In the genomic region with DNA sequence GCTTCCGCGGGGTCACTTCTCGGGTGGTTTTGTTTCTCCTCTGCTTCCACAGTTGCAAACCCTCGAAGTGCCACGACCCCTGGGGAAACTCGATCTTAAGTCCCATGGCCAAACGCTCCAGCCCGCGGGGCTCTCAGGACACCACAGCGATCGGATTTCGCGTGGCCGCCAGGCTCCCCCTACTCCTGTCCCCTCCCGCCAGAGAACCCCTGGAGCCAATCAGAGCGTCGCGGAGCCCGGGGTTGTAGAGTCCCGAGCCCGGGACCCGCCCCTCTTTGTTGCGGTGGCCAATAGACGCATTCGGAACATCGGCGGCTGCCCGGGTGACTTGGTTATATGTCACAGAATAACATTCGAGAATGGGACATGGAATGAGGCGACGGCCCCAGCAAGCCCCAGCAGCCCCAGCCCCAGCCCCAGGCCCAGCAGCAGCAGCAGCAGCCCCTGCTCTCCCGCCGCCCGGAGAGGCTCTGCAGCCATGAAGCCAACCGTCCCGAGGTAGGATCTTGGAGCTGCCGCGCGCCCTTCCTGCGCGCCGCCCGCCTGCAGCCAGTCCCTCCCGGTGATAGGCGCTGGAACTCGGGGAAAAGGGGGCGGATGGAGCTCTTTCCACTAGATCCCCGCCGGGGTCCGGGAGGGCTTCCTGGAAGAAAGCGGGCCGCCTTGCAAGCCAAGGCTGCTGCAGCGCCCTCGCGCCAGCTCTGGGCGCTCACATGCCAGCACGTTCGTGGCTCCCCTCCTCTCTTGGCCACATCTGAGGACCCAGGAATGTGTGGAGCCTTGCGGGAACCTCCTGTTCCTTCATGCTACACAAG, we compare ENCODE assay signal across 1 cellular context.
TF ChIP-seq lines count a peak whose summit lies in the region.

A gene (plus strand): TSS at position 299 of the 815 bp plus-strand sequence. CDS start 1,002 bp downstream, outside the sequence.

TF ChIP-seq in WTC11, 78 proteins besides CTCF, POLR2A, EP300 and RAD21 (continued from another document and continues in another):
- TF ChIP-seq, protein P1, sequence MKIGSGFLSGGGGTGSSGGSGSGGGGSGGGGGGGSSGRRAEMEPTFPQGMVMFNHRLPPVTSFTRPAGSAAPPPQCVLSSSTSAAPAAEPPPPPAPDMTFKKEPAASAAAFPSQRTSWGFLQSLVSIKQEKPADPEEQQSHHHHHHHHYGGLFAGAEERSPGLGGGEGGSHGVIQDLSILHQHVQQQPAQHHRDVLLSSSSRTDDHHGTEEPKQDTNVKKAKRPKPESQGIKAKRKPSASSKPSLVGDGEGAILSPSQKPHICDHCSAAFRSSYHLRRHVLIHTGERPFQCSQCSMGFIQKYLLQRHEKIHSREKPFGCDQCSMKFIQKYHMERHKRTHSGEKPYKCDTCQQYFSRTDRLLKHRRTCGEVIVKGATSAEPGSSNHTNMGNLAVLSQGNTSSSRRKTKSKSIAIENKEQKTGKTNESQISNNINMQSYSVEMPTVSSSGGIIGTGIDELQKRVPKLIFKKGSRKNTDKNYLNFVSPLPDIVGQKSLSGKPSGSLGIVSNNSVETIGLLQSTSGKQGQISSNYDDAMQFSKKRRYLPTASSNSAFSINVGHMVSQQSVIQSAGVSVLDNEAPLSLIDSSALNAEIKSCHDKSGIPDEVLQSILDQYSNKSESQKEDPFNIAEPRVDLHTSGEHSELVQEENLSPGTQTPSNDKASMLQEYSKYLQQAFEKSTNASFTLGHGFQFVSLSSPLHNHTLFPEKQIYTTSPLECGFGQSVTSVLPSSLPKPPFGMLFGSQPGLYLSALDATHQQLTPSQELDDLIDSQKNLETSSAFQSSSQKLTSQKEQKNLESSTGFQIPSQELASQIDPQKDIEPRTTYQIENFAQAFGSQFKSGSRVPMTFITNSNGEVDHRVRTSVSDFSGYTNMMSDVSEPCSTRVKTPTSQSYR (CRISPR knock-in tag; IDR thresholded peaks at IDR 0.05) = no peak
- TF ChIP-seq ZNF232 (CRISPR knock-in tag; IDR thresholded peaks at IDR 0.05) = 0 out of 2 replicates have a peak, but pooled peaks have one; percentile 24
- TF ChIP-seq, protein P2, sequence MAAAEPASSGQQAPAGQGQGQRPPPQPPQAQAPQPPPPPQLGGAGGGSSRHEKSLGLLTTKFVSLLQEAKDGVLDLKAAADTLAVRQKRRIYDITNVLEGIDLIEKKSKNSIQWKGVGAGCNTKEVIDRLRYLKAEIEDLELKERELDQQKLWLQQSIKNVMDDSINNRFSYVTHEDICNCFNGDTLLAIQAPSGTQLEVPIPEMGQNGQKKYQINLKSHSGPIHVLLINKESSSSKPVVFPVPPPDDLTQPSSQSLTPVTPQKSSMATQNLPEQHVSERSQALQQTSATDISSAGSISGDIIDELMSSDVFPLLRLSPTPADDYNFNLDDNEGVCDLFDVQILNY (CRISPR knock-in tag; IDR thresholded peaks at IDR 0.05) = no peak
- no peak for TF ChIP-seq CREM (CRISPR knock-in tag; IDR thresholded peaks at IDR 0.05)
- no peak for TF ChIP-seq JAZF1 (CRISPR knock-in tag; IDR thresholded peaks at IDR 0.05)
- no peak for TF ChIP-seq PRRX2 (CRISPR knock-in tag; IDR thresholded peaks at IDR 0.05)
- TF ChIP-seq, protein P3, sequence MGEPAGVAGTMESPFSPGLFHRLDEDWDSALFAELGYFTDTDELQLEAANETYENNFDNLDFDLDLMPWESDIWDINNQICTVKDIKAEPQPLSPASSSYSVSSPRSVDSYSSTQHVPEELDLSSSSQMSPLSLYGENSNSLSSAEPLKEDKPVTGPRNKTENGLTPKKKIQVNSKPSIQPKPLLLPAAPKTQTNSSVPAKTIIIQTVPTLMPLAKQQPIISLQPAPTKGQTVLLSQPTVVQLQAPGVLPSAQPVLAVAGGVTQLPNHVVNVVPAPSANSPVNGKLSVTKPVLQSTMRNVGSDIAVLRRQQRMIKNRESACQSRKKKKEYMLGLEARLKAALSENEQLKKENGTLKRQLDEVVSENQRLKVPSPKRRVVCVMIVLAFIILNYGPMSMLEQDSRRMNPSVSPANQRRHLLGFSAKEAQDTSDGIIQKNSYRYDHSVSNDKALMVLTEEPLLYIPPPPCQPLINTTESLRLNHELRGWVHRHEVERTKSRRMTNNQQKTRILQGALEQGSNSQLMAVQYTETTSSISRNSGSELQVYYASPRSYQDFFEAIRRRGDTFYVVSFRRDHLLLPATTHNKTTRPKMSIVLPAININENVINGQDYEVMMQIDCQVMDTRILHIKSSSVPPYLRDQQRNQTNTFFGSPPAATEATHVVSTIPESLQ (CRISPR knock-in tag; IDR thresholded peaks at IDR 0.05) = no peak
- TF ChIP-seq, protein P4, sequence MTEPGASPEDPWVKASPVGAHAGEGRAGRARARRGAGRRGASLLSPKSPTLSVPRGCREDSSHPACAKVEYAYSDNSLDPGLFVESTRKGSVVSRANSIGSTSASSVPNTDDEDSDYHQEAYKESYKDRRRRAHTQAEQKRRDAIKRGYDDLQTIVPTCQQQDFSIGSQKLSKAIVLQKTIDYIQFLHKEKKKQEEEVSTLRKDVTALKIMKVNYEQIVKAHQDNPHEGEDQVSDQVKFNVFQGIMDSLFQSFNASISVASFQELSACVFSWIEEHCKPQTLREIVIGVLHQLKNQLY (CRISPR knock-in tag; IDR thresholded peaks at IDR 0.05) = no peak
- TF ChIP-seq, protein P5, sequence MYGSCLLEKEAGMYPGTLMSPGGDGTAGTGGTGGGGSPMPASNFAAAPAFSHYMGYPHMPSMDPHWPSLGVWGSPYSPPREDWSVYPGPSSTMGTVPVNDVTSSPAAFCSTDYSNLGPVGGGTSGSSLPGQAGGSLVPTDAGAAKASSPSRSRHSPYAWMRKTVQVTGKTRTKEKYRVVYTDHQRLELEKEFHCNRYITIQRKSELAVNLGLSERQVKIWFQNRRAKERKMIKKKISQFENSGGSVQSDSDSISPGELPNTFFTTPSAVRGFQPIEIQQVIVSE (CRISPR knock-in tag; IDR thresholded peaks at IDR 0.05; ENCODE audit: borderline replicate concordance) = no peak
- no peak for TF ChIP-seq CBFB (CRISPR knock-in tag; IDR thresholded peaks at IDR 0.05; ENCODE audit: low read depth)
- TF ChIP-seq, protein P6, sequence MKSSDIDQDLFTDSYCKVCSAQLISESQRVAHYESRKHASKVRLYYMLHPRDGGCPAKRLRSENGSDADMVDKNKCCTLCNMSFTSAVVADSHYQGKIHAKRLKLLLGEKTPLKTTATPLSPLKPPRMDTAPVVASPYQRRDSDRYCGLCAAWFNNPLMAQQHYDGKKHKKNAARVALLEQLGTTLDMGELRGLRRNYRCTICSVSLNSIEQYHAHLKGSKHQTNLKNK (CRISPR knock-in tag; IDR thresholded peaks at IDR 0.05) = no peak
- TF ChIP-seq, protein P7, sequence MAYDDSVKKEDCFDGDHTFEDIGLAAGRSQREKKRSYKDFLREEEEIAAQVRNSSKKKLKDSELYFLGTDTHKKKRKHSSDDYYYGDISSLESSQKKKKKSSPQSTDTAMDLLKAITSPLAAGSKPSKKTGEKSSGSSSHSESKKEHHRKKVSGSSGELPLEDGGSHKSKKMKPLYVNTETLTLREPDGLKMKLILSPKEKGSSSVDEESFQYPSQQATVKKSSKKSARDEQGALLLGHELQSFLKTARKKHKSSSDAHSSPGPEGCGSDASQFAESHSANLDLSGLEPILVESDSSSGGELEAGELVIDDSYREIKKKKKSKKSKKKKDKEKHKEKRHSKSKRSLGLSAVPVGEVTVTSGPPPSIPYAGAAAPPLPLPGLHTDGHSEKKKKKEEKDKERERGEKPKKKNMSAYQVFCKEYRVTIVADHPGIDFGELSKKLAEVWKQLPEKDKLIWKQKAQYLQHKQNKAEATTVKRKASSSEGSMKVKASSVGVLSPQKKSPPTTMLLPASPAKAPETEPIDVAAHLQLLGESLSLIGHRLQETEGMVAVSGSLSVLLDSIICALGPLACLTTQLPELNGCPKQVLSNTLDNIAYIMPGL (CRISPR knock-in tag; IDR thresholded peaks at IDR 0.05) = 0 out of 2 replicates have a peak, but pooled peaks have one; percentile 37
- TF ChIP-seq, protein P8, sequence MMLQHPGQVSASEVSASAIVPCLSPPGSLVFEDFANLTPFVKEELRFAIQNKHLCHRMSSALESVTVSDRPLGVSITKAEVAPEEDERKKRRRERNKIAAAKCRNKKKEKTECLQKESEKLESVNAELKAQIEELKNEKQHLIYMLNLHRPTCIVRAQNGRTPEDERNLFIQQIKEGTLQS (CRISPR knock-in tag; conservative IDR thresholded peaks at IDR 0.05) = no peak
- TF ChIP-seq ETV6 (CRISPR knock-in tag; IDR thresholded peaks at IDR 0.05) = peak; percentile 93
- peak; percentile 8; the same call in 1 of the 2 replicates for TF ChIP-seq FOXK1 (CRISPR knock-in tag; IDR thresholded peaks at IDR 0.05)
- TF ChIP-seq, protein P9, sequence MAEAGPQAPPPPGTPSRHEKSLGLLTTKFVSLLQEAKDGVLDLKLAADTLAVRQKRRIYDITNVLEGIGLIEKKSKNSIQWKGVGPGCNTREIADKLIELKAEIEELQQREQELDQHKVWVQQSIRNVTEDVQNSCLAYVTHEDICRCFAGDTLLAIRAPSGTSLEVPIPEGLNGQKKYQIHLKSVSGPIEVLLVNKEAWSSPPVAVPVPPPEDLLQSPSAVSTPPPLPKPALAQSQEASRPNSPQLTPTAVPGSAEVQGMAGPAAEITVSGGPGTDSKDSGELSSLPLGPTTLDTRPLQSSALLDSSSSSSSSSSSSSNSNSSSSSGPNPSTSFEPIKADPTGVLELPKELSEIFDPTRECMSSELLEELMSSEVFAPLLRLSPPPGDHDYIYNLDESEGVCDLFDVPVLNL (CRISPR knock-in tag; IDR thresholded peaks at IDR 0.05; ENCODE audit: borderline replicate concordance, low read depth) = no peak
- TF ChIP-seq NFATC4 (CRISPR knock-in tag; IDR thresholded peaks at IDR 0.05) = no peak
- TF ChIP-seq, protein P10, sequence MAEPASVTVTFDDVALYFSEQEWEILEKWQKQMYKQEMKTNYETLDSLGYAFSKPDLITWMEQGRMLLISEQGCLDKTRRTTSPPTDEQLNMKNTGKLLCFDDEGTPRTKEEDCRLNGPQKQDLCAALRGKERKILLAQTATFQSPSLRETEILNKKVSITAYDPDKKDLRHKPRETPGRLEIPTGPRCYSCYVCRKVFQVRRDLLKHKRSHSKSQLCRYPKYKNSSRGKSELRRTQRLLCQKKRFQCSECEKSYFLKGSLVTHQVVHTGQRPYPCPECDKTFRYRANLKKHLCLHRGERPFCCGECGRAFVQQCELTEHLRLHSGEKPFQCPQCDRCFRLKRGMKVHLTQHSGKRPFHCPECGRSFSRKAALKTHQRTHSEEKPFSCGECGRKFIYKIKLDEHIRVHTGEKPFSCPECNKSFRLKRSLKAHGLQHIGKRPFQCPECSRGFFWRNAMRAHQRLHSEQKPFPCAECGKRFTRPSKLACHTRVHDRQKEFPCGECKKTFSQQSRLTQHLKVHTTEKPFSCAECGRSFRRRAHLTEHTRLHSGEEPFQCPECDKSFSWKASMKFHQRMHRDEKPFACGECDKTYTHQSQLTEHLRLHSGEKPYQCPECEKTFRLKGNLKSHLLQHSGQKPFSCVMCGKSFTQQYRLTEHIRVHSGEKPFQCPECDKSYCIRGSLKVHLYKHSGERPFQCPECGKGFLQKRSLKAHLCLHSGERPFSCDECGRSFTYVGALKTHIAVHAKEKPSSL (CRISPR knock-in tag; conservative IDR thresholded peaks at IDR 0.05) = no peak
- TF ChIP-seq, protein P11, sequence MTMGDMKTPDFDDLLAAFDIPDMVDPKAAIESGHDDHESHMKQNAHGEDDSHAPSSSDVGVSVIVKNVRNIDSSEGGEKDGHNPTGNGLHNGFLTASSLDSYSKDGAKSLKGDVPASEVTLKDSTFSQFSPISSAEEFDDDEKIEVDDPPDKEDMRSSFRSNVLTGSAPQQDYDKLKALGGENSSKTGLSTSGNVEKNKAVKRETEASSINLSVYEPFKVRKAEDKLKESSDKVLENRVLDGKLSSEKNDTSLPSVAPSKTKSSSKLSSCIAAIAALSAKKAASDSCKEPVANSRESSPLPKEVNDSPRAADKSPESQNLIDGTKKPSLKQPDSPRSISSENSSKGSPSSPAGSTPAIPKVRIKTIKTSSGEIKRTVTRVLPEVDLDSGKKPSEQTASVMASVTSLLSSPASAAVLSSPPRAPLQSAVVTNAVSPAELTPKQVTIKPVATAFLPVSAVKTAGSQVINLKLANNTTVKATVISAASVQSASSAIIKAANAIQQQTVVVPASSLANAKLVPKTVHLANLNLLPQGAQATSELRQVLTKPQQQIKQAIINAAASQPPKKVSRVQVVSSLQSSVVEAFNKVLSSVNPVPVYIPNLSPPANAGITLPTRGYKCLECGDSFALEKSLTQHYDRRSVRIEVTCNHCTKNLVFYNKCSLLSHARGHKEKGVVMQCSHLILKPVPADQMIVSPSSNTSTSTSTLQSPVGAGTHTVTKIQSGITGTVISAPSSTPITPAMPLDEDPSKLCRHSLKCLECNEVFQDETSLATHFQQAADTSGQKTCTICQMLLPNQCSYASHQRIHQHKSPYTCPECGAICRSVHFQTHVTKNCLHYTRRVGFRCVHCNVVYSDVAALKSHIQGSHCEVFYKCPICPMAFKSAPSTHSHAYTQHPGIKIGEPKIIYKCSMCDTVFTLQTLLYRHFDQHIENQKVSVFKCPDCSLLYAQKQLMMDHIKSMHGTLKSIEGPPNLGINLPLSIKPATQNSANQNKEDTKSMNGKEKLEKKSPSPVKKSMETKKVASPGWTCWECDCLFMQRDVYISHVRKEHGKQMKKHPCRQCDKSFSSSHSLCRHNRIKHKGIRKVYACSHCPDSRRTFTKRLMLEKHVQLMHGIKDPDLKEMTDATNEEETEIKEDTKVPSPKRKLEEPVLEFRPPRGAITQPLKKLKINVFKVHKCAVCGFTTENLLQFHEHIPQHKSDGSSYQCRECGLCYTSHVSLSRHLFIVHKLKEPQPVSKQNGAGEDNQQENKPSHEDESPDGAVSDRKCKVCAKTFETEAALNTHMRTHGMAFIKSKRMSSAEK (CRISPR knock-in tag; IDR thresholded peaks at IDR 0.05; ENCODE audit: borderline replicate concordance) = no peak
- TF ChIP-seq TP53 (CRISPR knock-in tag; IDR thresholded peaks at IDR 0.05) = peak; percentile 48; the same call in 1 of the 2 replicates
- no peak for TF ChIP-seq GRHL2 (CRISPR knock-in tag; IDR thresholded peaks at IDR 0.05; ENCODE audit: insufficient replicate concordance, severe bottlenecking)
- no peak for TF ChIP-seq NR2C2 (CRISPR knock-in tag; IDR thresholded peaks at IDR 0.05)
- TF ChIP-seq, protein P12, sequence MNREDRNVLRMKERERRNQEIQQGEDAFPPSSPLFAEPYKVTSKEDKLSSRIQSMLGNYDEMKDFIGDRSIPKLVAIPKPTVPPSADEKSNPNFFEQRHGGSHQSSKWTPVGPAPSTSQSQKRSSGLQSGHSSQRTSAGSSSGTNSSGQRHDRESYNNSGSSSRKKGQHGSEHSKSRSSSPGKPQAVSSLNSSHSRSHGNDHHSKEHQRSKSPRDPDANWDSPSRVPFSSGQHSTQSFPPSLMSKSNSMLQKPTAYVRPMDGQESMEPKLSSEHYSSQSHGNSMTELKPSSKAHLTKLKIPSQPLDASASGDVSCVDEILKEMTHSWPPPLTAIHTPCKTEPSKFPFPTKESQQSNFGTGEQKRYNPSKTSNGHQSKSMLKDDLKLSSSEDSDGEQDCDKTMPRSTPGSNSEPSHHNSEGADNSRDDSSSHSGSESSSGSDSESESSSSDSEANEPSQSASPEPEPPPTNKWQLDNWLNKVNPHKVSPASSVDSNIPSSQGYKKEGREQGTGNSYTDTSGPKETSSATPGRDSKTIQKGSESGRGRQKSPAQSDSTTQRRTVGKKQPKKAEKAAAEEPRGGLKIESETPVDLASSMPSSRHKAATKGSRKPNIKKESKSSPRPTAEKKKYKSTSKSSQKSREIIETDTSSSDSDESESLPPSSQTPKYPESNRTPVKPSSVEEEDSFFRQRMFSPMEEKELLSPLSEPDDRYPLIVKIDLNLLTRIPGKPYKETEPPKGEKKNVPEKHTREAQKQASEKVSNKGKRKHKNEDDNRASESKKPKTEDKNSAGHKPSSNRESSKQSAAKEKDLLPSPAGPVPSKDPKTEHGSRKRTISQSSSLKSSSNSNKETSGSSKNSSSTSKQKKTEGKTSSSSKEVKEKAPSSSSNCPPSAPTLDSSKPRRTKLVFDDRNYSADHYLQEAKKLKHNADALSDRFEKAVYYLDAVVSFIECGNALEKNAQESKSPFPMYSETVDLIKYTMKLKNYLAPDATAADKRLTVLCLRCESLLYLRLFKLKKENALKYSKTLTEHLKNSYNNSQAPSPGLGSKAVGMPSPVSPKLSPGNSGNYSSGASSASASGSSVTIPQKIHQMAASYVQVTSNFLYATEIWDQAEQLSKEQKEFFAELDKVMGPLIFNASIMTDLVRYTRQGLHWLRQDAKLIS (CRISPR knock-in tag; IDR thresholded peaks at IDR 0.05; ENCODE audit: borderline replicate concordance) = 0 out of 2 replicates have a peak, but pooled peaks have one; percentile 35
